In genomic region chrX:47467106-47467505, GRCh38 we compare ENCODE assay signal across 25 cellular contexts.
"Had no signal": no experiment of that assay in that cellular context is flagged by ENCODE, and none has a peak within 500 bp of the region (broad histone marks: within the 10 kb centered on the region; RNA-seq: fewer than 3 reads in every experiment).

No MANE protein-coding gene starts in this region.

- H3K9me3 ChIP-seq: colonic mucosa, esophagus squamous epithelium, gastrocnemius medialis, lower lobe of right lung had no signal

- DNase-seq: colonic mucosa; cortex of kidney; effector CD8-positive, alpha-beta T cell; effector memory CD8-positive, alpha-beta T cell; endodermal cell; erythroblast; esophagus squamous epithelium; foreskin fibroblast; foreskin melanocyte; gastrocnemius medialis; glutamatergic neuron; head of caudate nucleus; heart right ventricle; hippocampal formation; kidney; kidney glomerular epithelial cell; left colon; left ventricle myocardium superior; lower lobe of right lung; mesenchymal stem cell; midbrain; naive thymus-derived CD4-positive, alpha-beta T cell had no signal

- H3K27ac ChIP-seq: colonic mucosa, epithelial cell of prostate, esophagus squamous epithelium, heart right ventricle, lower lobe of right lung had no signal

- H3K27me3 ChIP-seq: colonic mucosa, esophagus squamous epithelium, gastrocnemius medialis had no signal

- H3K4me3 ChIP-seq: colonic mucosa, esophagus squamous epithelium, gastrocnemius medialis, heart right ventricle, lower lobe of right lung had no signal

- H3K36me3 ChIP-seq: colonic mucosa, gastrocnemius medialis had no signal

- H3K4me1 ChIP-seq: colonic mucosa, esophagus squamous epithelium, gastrocnemius medialis, heart right ventricle, lower lobe of right lung had no signal

- ATAC-seq: effector memory CD8-positive, alpha-beta T cell; esophagus mucosa; heart right ventricle; left colon; left lobe of liver; left ventricle myocardium superior; lower lobe of right lung; naive thymus-derived CD4-positive, alpha-beta T cell had no signal
